ENCODE assay signal across 10 cellular contexts in genomic region chr13:50762969-50763568, GRCh38.
"Had no signal": no experiment of that assay in that cellular context is flagged by ENCODE, and none has a peak within 500 bp of the region (broad histone marks: within the 10 kb centered on the region; RNA-seq: fewer than 3 reads in every experiment).

No MANE protein-coding gene starts in this region.

- H3K4me1 ChIP-seq: esophagus muscularis mucosa, left ventricle myocardium inferior, sigmoid colon had no signal

- H3K9me3 ChIP-seq: sigmoid colon had no signal

- H3K36me3 Mint-ChIP-seq: T-cell had no signal

- H3K4me3 Mint-ChIP-seq: nephron progenitor cell, T-cell had no signal

- H3K27me3 ChIP-seq: esophagus muscularis mucosa, sigmoid colon, spleen had no signal

- H3K27me3 Mint-ChIP-seq: T-cell had no signal

- H3K36me3 ChIP-seq: esophagus muscularis mucosa, left ventricle myocardium inferior, sigmoid colon, spleen had no signal

- ATAC-seq: T-cell had no signal

- H3K27ac Mint-ChIP-seq: activated T-helper 2 cell treated with anti-CD3 and anti-CD28 coated beads, Interferon-gamma antibody, Interleukin-2, Interleukin-4, amounts not matched to agents 10 μg/mL and 5 μg/mL and 100 μg/mL, durations not matched to agents 14 hours and 24 hours and 36 hours; T-cell had no signal

- H3K4me3 ChIP-seq: esophagus muscularis mucosa, left ventricle myocardium inferior, sigmoid colon, spleen had no signal

- H3K27ac ChIP-seq: esophagus muscularis mucosa, left ventricle myocardium inferior, sigmoid colon had no signal

- DNase-seq: activated CD4-positive, alpha-beta T cell treated with anti-CD3 and anti-CD28 coated beads, Interleukin-2, amount 50 U/mL, for 48 hours; activated naive CD4-positive, alpha-beta T cell treated with anti-CD3 and anti-CD28 coated beads, Interleukin-2, amount 50 U/mL, for 16 hours; left ventricle myocardium inferior; nephron progenitor cell; sigmoid colon; spleen; T-cell; T1000 had no signal

- H3K9me3 Mint-ChIP-seq: activated T-helper 2 cell treated with anti-CD3 and anti-CD28 coated beads, Interferon-gamma antibody, Interleukin-2, Interleukin-4, amounts not matched to agents 10 μg/mL and 5 μg/mL and 100 μg/mL, durations not matched to agents 14 hours and 24 hours and 36 hours; T-cell had no signal
